16 cellular contexts compared by ENCODE assay signal in the genomic region with DNA sequence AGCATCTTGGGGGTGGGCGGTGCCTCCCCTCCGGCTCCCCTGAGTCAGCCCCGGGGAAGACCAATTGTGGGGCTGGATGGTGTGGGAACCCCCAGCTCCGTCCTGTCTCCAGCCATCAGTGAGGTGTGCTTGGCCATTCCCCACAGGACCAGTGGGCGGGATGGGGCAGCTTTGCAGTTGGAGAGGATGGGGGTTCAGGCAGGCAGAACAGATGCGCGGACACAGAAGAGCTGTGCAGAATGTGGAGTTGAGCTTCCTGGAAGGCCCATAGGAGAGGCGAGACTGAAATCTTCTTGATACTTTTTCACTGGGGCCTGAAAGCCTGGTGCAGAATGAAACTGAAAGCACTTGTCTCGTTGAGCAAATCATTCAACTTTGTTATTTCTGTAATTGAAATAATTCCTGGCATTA. TPM values are rescaled to one million over a fixed set of nuclear protein-coding genes. Genes with fewer than 3 reads are reported as not detected.
A peak's percentile ranks its signal among the peaks of the same experiment; 100 is the strongest.
DNase-seq lines count a peak whose midpoint lies in the region; ATAC-seq and TF ChIP-seq lines count a peak whose summit lies in the region.
"Had no signal": no experiment of that assay in that cellular context is flagged by ENCODE, and none has a peak within 500 bp of the region (broad histone marks: within the 10 kb centered on the region; RNA-seq: fewer than 3 reads in every experiment).

No MANE protein-coding gene starts in this region.

- peak overlapping the region; percentile 65 for H3K27ac Mint-ChIP-seq in activated T-cell treated with anti-CD3 and anti-CD28 coated beads, Interleukin-2, amount 50 U/mL, for 72 hours
- peak overlapping the region; percentile 32 for H3K27ac Mint-ChIP-seq in activated B cell treated with CpG ODN at 0.5 μM for 24 hours
- H3K27ac Mint-ChIP-seq in natural killer cell treated with Interleukin-12 subunit alpha and Interleukin-12 subunit beta and Interleukin-15 and Interleukin-18, amount 100 ng/mL, for 72 hours, result peak overlapping the region; percentile 51 to 73

- CTCF ChIA-PET in activated B cell treated with CpG ODN at 0.5 μM for 24 hours (lab: Charles Lee), result interaction anchor here (0.8 to 1.8 kb wide), 4 partner anchors 18 to 54 kb away, joined by 3 to 9 read pairs (median 6); no protein-coding TSS in a partner anchor

- no peak for TF ChIP-seq CTCF in activated B cell treated with CpG ODN at 0.5 μM for 24 hours (IDR thresholded peaks at IDR 0.05)

- TF ChIP-seq POLR2A in GM19193 (IDR thresholded peaks at IDR 0.05; ENCODE audit: extremely low read depth, insufficient read depth, insufficient read length), result peak; percentile 44

- peak overlapping the region; percentile 56 to 82 for H3K4me3 Mint-ChIP-seq in activated T-cell treated with anti-CD3 and anti-CD28 coated beads, Interleukin-2, amount 50 U/mL, for 72 hours
- H3K4me3 Mint-ChIP-seq in activated B cell treated with CpG ODN at 0.5 μM for 24 hours, result peak overlapping the region; percentile 55
- H3K4me3 Mint-ChIP-seq in natural killer cell treated with Interleukin-12 subunit alpha and Interleukin-12 subunit beta and Interleukin-15 and Interleukin-18, amount 100 ng/mL, for 72 hours, result peak overlapping the region; percentile 81
- H3K4me3 Mint-ChIP-seq: H9 had no signal

- peak in 1 of 2 donors; percentile 52 for ATAC-seq in activated T-cell treated with anti-CD3 and anti-CD28 coated beads, Interleukin-2, amount 50 U/mL, for 72 hours (replicated peaks in 1 of 2)
- ATAC-seq in activated B cell treated with CpG ODN at 0.5 μM for 24 hours (ENCODE audit: low read depth), result peak; percentile 32
- ATAC-seq in natural killer cell treated with Interleukin-12 subunit alpha and Interleukin-12 subunit beta and Interleukin-15 and Interleukin-18, amount 100 ng/mL, for 72 hours, result peak; percentile 54 to 63
- no peak for ATAC-seq in GM19395 (IDR thresholded peaks at IDR 0.05; ENCODE audit: unreplicated experiment)
- ATAC-seq: K562, left lung had no signal

- H3K9me3 Mint-ChIP-seq in activated T-cell treated with anti-CD3 and anti-CD28 coated beads, Interleukin-2, amount 50 U/mL, for 72 hours, result no peaks in the 10 kb centered on the region
- no peaks in the 10 kb centered on the region for H3K9me3 Mint-ChIP-seq in activated B cell treated with CpG ODN at 0.5 μM for 24 hours
- H3K9me3 Mint-ChIP-seq in natural killer cell treated with Interleukin-12 subunit alpha and Interleukin-12 subunit beta and Interleukin-15 and Interleukin-18, amount 100 ng/mL, for 72 hours, result no peaks in the 10 kb centered on the region
- H3K9me3 Mint-ChIP-seq: H9 had no signal

- peaks cover 29% of the 10 kb centered on the region for H3K4me1 Mint-ChIP-seq in activated T-cell treated with anti-CD3 and anti-CD28 coated beads, Interleukin-2, amount 50 U/mL, for 72 hours (ENCODE audit: low read depth)
- H3K4me1 Mint-ChIP-seq in activated B cell treated with CpG ODN at 0.5 μM for 24 hours, result peaks cover 77% of the 10 kb centered on the region
- peaks cover 7 to 10% of the 10 kb centered on the region in 2 donors for H3K4me1 Mint-ChIP-seq in natural killer cell treated with Interleukin-12 subunit alpha and Interleukin-12 subunit beta and Interleukin-15 and Interleukin-18, amount 100 ng/mL, for 72 hours (ENCODE audit: low read depth in 2 of 2)

- H3K27me3 Mint-ChIP-seq in activated T-cell treated with anti-CD3 and anti-CD28 coated beads, Interleukin-2, amount 50 U/mL, for 72 hours (ENCODE audit: low read depth), result peaks cover 10% of the 10 kb centered on the region
- no peaks in the 10 kb centered on the region for H3K27me3 Mint-ChIP-seq in activated B cell treated with CpG ODN at 0.5 μM for 24 hours
- peaks cover 0 to 3% of the 10 kb centered on the region in 2 donors for H3K27me3 Mint-ChIP-seq in natural killer cell treated with Interleukin-12 subunit alpha and Interleukin-12 subunit beta and Interleukin-15 and Interleukin-18, amount 100 ng/mL, for 72 hours

- H3K36me3 Mint-ChIP-seq in activated T-cell treated with anti-CD3 and anti-CD28 coated beads, Interleukin-2, amount 50 U/mL, for 72 hours (ENCODE audit: insufficient read depth in 2 of 2), result peaks cover 0 to 2% of the 10 kb centered on the region in 2 donors
- peaks cover 32% of the 10 kb centered on the region for H3K36me3 Mint-ChIP-seq in activated B cell treated with CpG ODN at 0.5 μM for 24 hours (ENCODE audit: low read depth)
- no peaks in the 10 kb centered on the region for H3K36me3 Mint-ChIP-seq in natural killer cell treated with Interleukin-12 subunit alpha and Interleukin-12 subunit beta and Interleukin-15 and Interleukin-18, amount 100 ng/mL, for 72 hours

- POLR2A ChIA-PET in activated B cell treated with CpG ODN at 0.5 μM for 24 hours (lab: Charles Lee), result interaction anchor here (0.7 to 1.6 kb wide), 3 partner anchors 9 to 34 kb away, joined by 3 to 4 read pairs (median 4); no protein-coding TSS in a partner anchor

- intact Hi-C loops in activated B cell treated with CpG ODN at 0.5 μM for 24 hours (cut with micrococcal nuclease), result loop anchor here (1.0 kb wide), 1 partner anchor 20 kb away; no protein-coding TSS in a partner anchor

- DNase-seq in activated T-cell treated with anti-CD3 and anti-CD28 coated beads, Interleukin-2, amount 50 U/mL, for 72 hours, result no peak
- no peak for DNase-seq in activated T-cell treated with anti-CD3 and anti-CD28 coated beads for 4 hours
- no peak for DNase-seq in activated B cell treated with CpG ODN at 0.5 μM for 24 hours
- no peak for DNase-seq in natural killer cell treated with Interleukin-12 subunit alpha and Interleukin-12 subunit beta and Interleukin-15 and Interleukin-18, amount 100 ng/mL, for 72 hours (ENCODE audit: low spot score)
- DNase-seq in GM03348 (ENCODE audit: low spot score), result no peak
- DNase-seq in NCI-H446 treated with DMSO at 0.1 percent for 48 hours (lab: John Stamatoyannopoulos, UW), result no peak
- DNase-seq: activated CD4-positive, alpha-beta T cell treated with anti-CD3 and anti-CD28 coated beads, Interleukin-2, amount 50 U/mL, for 4 hours; amygdala; H9; NCI-H2029 treated with DMSO at 0.1 percent for 48 hours; nucleus accumbens; stimulated activated CD8-positive, alpha-beta memory T cell treated with anti-CD3 and anti-CD28 coated beads, Interleukin-4, amount 100 ng/mL, for 48 hours had no signal

RNA-seq across cellular contexts. Expression of a gene that starts 23.8 kb away (rescaled TPM):
- total RNA-seq in activated T-cell treated with anti-CD3 and anti-CD28 coated beads, Interleukin-2, amount 50 U/mL, for 72 hours, result 10 to 100 TPM; 28.4 to 55.7 TPM
- 53.5 and 53.6 TPM in 2 replicates for total RNA-seq in activated B cell treated with CpG ODN at 0.5 μM for 24 hours
- total RNA-seq in natural killer cell treated with Interleukin-12 subunit alpha and Interleukin-12 subunit beta and Interleukin-15 and Interleukin-18, amount 100 ng/mL, for 72 hours, result 10 to 100 TPM; 16.9 to 61.3 TPM
